Comparison of ENCODE assay signal across 9 cellular contexts in genomic region chr20:59087829-59088433, GRCh38. TPM values are rescaled to one million over a fixed set of nuclear protein-coding genes. Genes with fewer than 3 reads are reported as not detected.
A peak's percentile ranks its signal among the peaks of the same experiment; 100 is the strongest.
DNase-seq lines count a peak whose midpoint lies in the region; ATAC-seq and TF ChIP-seq lines count a peak whose summit lies in the region.
"Had no signal": no experiment of that assay in that cellular context is flagged by ENCODE, and none has a peak within 500 bp of the region (broad histone marks: within the 10 kb centered on the region; RNA-seq: fewer than 3 reads in every experiment).

No MANE protein-coding gene starts in this region.

- no peak for TF ChIP-seq EP300 in SK-N-SH (IDR thresholded peaks at IDR 0.05; ENCODE audit: borderline replicate concordance in 1 of 2, low read depth in 1 of 2, low read length in 1 of 2)

- H3K36me3 ChIP-seq in SK-N-SH (replicated peaks in 1 of 2; ENCODE audit: control insufficient read depth in 1 of 2, insufficient read depth in 2 of 2, low read length in 1 of 2), result no peaks in the 10 kb centered on the region

- H3K79me2 ChIP-seq in SK-N-SH (ENCODE audit: insufficient read depth), result no peaks in the 10 kb centered on the region

- no peaks in the 10 kb centered on the region for H3K9me2 ChIP-seq in SK-N-SH

- H2AFZ ChIP-seq in SK-N-SH (ENCODE audit: low read depth), result no peak overlapping the region

- H3F3A ChIP-seq in SK-N-SH (replicated peaks; ENCODE audit: insufficient read depth), result no peaks in the 10 kb centered on the region

- 12% methylated on average over 5 of the region's 5 CpGs for WGBS in SK-N-SH (ENCODE audit: low lambda C conversion rate)

- peak; percentile 71 for TF ChIP-seq RAD21 in SK-N-SH (IDR thresholded peaks at IDR 0.05; ENCODE audit: low read length)

- H3K4me1 Mint-ChIP-seq in activated naive CD4-positive, alpha-beta T cell treated with anti-CD3 and anti-CD28 coated beads, Interleukin-2, amount 10 ng/mL, durations not matched to agents 7 days and 5 days, result peaks cover 4% of the 10 kb centered on the region
- H3K4me1 Mint-ChIP-seq in glutamatergic neuron (ENCODE audit: low read depth, unreplicated experiment), result no peaks in the 10 kb centered on the region

- DNase-seq in GDM1 (lab: John Stamatoyannopoulos, UW), result peak; percentile 9
- peak; percentile 83 for DNase-seq in NAMALWA (ENCODE audit: low spot score)
- peak; percentile 55 for DNase-seq in SK-N-SH
- DNase-seq in activated naive CD4-positive, alpha-beta T cell treated with anti-CD3 and anti-CD28 coated beads, Interleukin-2, amount 10 ng/mL, durations not matched to agents 7 days and 5 days, result peak; percentile 88
- peak; percentile 90 for DNase-seq in glutamatergic neuron
- DNase-seq in posterior vena cava (ENCODE audit: low spot score), result peak; percentile 91
- DNase-seq in ureter (ENCODE audit: low spot score), result peak; percentile 83

- H3K4me3 ChIP-seq in SK-N-SH (ENCODE audit: low read depth in 2 of 2, low read length in 1 of 2), result peak overlapping the region in 1 of 2 experiments; percentile 39; a peak in 1 of 4 replicates

- TF ChIP-seq CTCF in SK-N-SH (IDR thresholded peaks at IDR 0.05) (peak; percentile 90), glutamatergic neuron (IDR thresholded peaks at IDR 0.05; ENCODE audit: partially characterized antibody, unreplicated experiment) (peak; percentile 95)

- no peaks in the 10 kb centered on the region for H3K27me3 ChIP-seq in SK-N-SH (ENCODE audit: insufficient read depth)

- H3K27ac Mint-ChIP-seq in activated naive CD4-positive, alpha-beta T cell treated with anti-CD3 and anti-CD28 coated beads, Interleukin-2, amount 10 ng/mL, durations not matched to agents 7 days and 5 days, result no peak overlapping the region
- H3K27ac Mint-ChIP-seq in glutamatergic neuron (ENCODE audit: unreplicated experiment), result no peak overlapping the region

- CTCF ChIA-PET in SK-N-SH (lab: Yijun Ruan, JAX), result interaction anchor here (0.7 to 3.3 kb wide), 47 partner anchors 10 to 431 kb away, joined by 3 to 26 read pairs (median 4); partner anchors contain the start of gene ZNF831
- CTCF ChIA-PET in activated naive CD4-positive, alpha-beta T cell treated with anti-CD3 and anti-CD28 coated beads, Interleukin-2, amount 10 ng/mL, durations not matched to agents 7 days and 5 days (lab: Charles Lee), result interaction anchor here (0.5 to 8.6 kb wide), 29 partner anchors 10 to 318 kb away, joined by 3 to 168 read pairs (median 4); partner anchors contain the start of gene ZNF831

- no peaks in the 10 kb centered on the region for H3K9me3 Mint-ChIP-seq in activated naive CD4-positive, alpha-beta T cell treated with anti-CD3 and anti-CD28 coated beads, Interleukin-2, amount 10 ng/mL, durations not matched to agents 7 days and 5 days
- no peaks in the 10 kb centered on the region for H3K9me3 Mint-ChIP-seq in glutamatergic neuron (ENCODE audit: unreplicated experiment)

- H3K27me3 Mint-ChIP-seq in activated naive CD4-positive, alpha-beta T cell treated with anti-CD3 and anti-CD28 coated beads, Interleukin-2, amount 10 ng/mL, durations not matched to agents 7 days and 5 days, result peaks cover 32% of the 10 kb centered on the region
- H3K27me3 Mint-ChIP-seq in glutamatergic neuron (ENCODE audit: unreplicated experiment), result no peaks in the 10 kb centered on the region

- no peaks in the 10 kb centered on the region for H3K9me3 ChIP-seq in SK-N-SH

- no peak overlapping the region for H3K9ac ChIP-seq in SK-N-SH

- no peak overlapping the region for H3K27ac ChIP-seq in SK-N-SH (ENCODE audit: low read depth in 2 of 2, low read length in 1 of 2)
- H3K27ac ChIP-seq: epithelial cell of prostate had no signal

- no peaks in the 10 kb centered on the region for H3K36me3 Mint-ChIP-seq in activated naive CD4-positive, alpha-beta T cell treated with anti-CD3 and anti-CD28 coated beads, Interleukin-2, amount 10 ng/mL, durations not matched to agents 7 days and 5 days
- no peaks in the 10 kb centered on the region for H3K36me3 Mint-ChIP-seq in glutamatergic neuron (ENCODE audit: unreplicated experiment)

- no peak overlapping the region for H3K4me2 ChIP-seq in SK-N-SH

- no peaks in the 10 kb centered on the region for H4K20me1 ChIP-seq in SK-N-SH (ENCODE audit: insufficient read depth)

- no peak for ATAC-seq in GM19452 (IDR thresholded peaks at IDR 0.05; ENCODE audit: unreplicated experiment)

- no peak overlapping the region for H3K4me3 Mint-ChIP-seq in activated naive CD4-positive, alpha-beta T cell treated with anti-CD3 and anti-CD28 coated beads, Interleukin-2, amount 10 ng/mL, durations not matched to agents 7 days and 5 days
- no peak overlapping the region for H3K4me3 Mint-ChIP-seq in glutamatergic neuron (ENCODE audit: unreplicated experiment)

- POLR2A ChIA-PET in SK-N-SH (lab: Yijun Ruan, JAX), result no interaction called here

- intact Hi-C loops in posterior vena cava (cut with DNase I), result loop anchor here (5.0 kb wide), 1 partner anchor 134 kb away; no protein-coding TSS in a partner anchor

- H3K4me1 ChIP-seq in SK-N-SH (ENCODE audit: control insufficient read depth in 1 of 2, insufficient read depth in 2 of 2, low read depth in 1 of 2, low read length in 1 of 2), result peaks cover 0 to 3% of the 10 kb centered on the region in 2 experiments; a peak in 2 of 4 replicates

TF ChIP-seq in SK-N-SH, 30 proteins besides CTCF, POLR2A, EP300 and RAD21:
- TF ChIP-seq RXRA (IDR thresholded peaks at IDR 0.05; ENCODE audit: borderline replicate concordance, low read depth) (no peak), SMC3 (IDR thresholded peaks at IDR 0.05; ENCODE audit: low read depth, low read length) (peak; percentile 85)
TF ChIP-seq in SK-N-SH: peak in this region for 1.

RNA-seq across cellular contexts. Expression of gene PRELID3B, which starts 45.3 kb away (rescaled TPM):
- polyA plus RNA-seq in SK-N-SH (2012; rRNA removed), result 20.9 and 27.4 TPM in 2 replicates
- 38.1 and 58.8 TPM in 2 replicates for polyA plus RNA-seq in SK-N-SH (2012; cell fraction: cytosol; rRNA removed)
- polyA plus RNA-seq in SK-N-SH (2012; cell fraction: nucleus; rRNA removed), result 6.0 and 10.8 TPM in 2 replicates
- total RNA-seq in glutamatergic neuron (ENCODE audit: unreplicated experiment), result 65.5 TPM
- total RNA-seq in posterior vena cava, result 10 to 100 TPM; 24.1 to 34.1 TPM
- total RNA-seq in ureter, result 62.1 TPM

RNA-seq across cellular contexts. Expression of gene ATP5F1E, which starts 55.8 kb away (rescaled TPM):
- polyA plus RNA-seq in SK-N-SH (2012; rRNA removed), result 48.0 and 60.8 TPM in 2 replicates
- polyA plus RNA-seq in SK-N-SH (2012; cell fraction: cytosol; rRNA removed), result 80.3 and 119 TPM in 2 replicates
- 15.0 and 17.5 TPM in 2 replicates for polyA plus RNA-seq in SK-N-SH (2012; cell fraction: nucleus; rRNA removed)
- total RNA-seq in glutamatergic neuron (ENCODE audit: unreplicated experiment) (53.5 TPM), posterior vena cava (10 to 100 TPM; 58.3 to 74.7 TPM), ureter (77.7 TPM)

Comparison
In these comparisons a context has a peak if more than half of its experiments do, and no peak if none do; other contexts are left out.
1. DNase-seq: peak in every context shown above with its lines; median percentile 91 in posterior vena cava; 90 in glutamatergic neuron; 88 in activated naive CD4-positive, alpha-beta T cell treated with anti-CD3 and anti-CD28 coated beads, Interleukin-2, amount 10 ng/mL, durations not matched to agents 7 days and 5 days; 83 in NAMALWA; 83 in ureter; 55 in SK-N-SH; 9 in GDM1.